ENCODE assay signal across 8 cellular contexts in the genomic region with DNA sequence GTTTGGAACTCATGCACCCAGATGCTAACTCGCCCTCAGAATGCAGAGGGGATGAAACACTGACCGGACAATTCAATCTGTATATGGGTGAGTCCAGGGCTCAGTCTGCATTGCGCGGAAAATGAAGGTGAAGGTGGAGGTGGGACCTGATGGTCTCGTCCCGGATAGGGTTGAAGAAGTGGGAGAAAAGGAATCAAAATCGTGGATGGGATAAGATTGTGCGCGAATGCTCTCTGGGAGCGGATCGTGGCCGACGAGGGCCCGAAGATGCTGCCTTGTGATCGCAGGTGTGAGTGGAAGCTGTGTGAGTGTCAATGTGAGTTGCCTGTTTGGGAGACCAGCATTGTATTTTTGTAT. TPM values are rescaled to one million over a fixed set of nuclear protein-coding genes. Genes with fewer than 3 reads are reported as not detected.
DNase-seq lines count a peak whose midpoint lies in the region; ATAC-seq, FAIRE-seq and TF ChIP-seq lines count a peak whose summit lies in the region.

No MANE protein-coding gene starts in this region.

- peaks cover 5 to 16% of the 10 kb centered on the region in 2 donors for H3K9me3 Mint-ChIP-seq in activated T-cell treated with anti-CD3 and anti-CD28 coated beads, Interleukin-2, amount 50 U/mL, for 72 hours
- peaks cover 6% of the 10 kb centered on the region for H3K9me3 Mint-ChIP-seq in type B pancreatic cell

- in situ Hi-C loops in GM23248 (cut with MboI), result no loop called here

- no peaks in the 10 kb centered on the region for H3K9me2 ChIP-seq in GM23248 (ENCODE audit: insufficient read depth)

- POLR2A ChIA-PET in A549 (lab: Yijun Ruan, JAX), result interaction anchor here (0.5 to 1.3 kb wide), 6 partner anchors 77 to 1154 kb away, joined by 3 to 6 read pairs (median 3); partner anchors contain the start of genes ZNF260, ZNF345, ZNF566 and ZNF570
- POLR2A ChIA-PET in GM10248 (lab: Yijun Ruan, JAX), result interaction anchor here (0.7 to 1.0 kb wide), 2 partner anchors 77 to 244 kb away, joined by 3 read pairs; partner anchors contain the start of gene ZNF260

- H3F3A ChIP-seq in GM23248 (ENCODE audit: insufficient read depth), result peaks cover 16% of the 10 kb centered on the region; the same call in 1 of the 2 replicates

- 73% methylated on average over 15 of the region's 15 CpGs for WGBS in A549 (ENCODE audit: missing lambda C conversion rate)
- WGBS in GM23248 (ENCODE audit: low coverage in 1 of 2, low lambda C conversion rate in 2 of 2, missing lambda C conversion rate in 2 of 2), 2 experiments, result 9 to 14% methylated on average over 14 to 15 of the region's 15 CpGs

- no peaks in the 10 kb centered on the region for H3K27me3 Mint-ChIP-seq in activated T-cell treated with anti-CD3 and anti-CD28 coated beads, Interleukin-2, amount 50 U/mL, for 72 hours (ENCODE audit: low read depth)
- H3K27me3 Mint-ChIP-seq in type B pancreatic cell, result no peaks in the 10 kb centered on the region

- intact Hi-C loops in left lung (cut with DNase I), result no loop called here

- DNase-seq in A549 (ENCODE audit: low read depth in 1 of 2, low spot score in 1 of 2) (no peak), GM23248 (no peak), left lung (no peak), type B pancreatic cell (ENCODE audit: extremely low spot score, unreplicated experiment) (no peak), GM10248 (ENCODE audit: extremely low spot score) (no peak), SHP77 (lab: John Stamatoyannopoulos, UW) (no peak), cortex of kidney (lab: John Stamatoyannopoulos, UW) (no peak)
- peak in 1 of 2 donors; percentile 6 for DNase-seq in activated T-cell treated with anti-CD3 and anti-CD28 coated beads, Interleukin-2, amount 50 U/mL, for 72 hours

- TF ChIP-seq CTCF in A549 (IDR thresholded peaks at IDR 0.05) (no peak), left lung (IDR thresholded peaks at IDR 0.05) (no peak), type B pancreatic cell (conservative IDR thresholded peaks at IDR 0.05) (no peak), GM10248 (IDR thresholded peaks at IDR 0.05; ENCODE audit: control extremely low read depth, extremely low read depth, low read depth, missing control alignments) (no peak)

- H3K27ac ChIP-seq in A549 (no peak overlapping the region; a peak in 1 of 6 replicates), GM23248 (no peak overlapping the region), left lung (peak overlapping the region in 1 of 2 donors; percentile 75)

- H3K9ac ChIP-seq in GM23248, result peak overlapping the region; percentile 86

- FAIRE-seq in A549 (lab: Jason Lieb, UNC), result no peak

- peak overlapping the region; percentile 98 for H2AFZ ChIP-seq in GM23248

- no peaks in the 10 kb centered on the region for H4K20me1 ChIP-seq in GM23248 (ENCODE audit: insufficient read depth)

- H3K36me3 ChIP-seq in GM23248 (ENCODE audit: low read depth) (no peaks in the 10 kb centered on the region), left lung (no peaks in the 10 kb centered on the region)

- H3K4me1 ChIP-seq in A549 (no peaks in the 10 kb centered on the region), GM23248 (ENCODE audit: insufficient read depth) (no peaks in the 10 kb centered on the region), left lung (peaks cover 4 to 14% of the 10 kb centered on the region in 2 donors)

- peaks cover 30 to 59% of the 10 kb centered on the region in 2 donors for H3K36me3 Mint-ChIP-seq in activated T-cell treated with anti-CD3 and anti-CD28 coated beads, Interleukin-2, amount 50 U/mL, for 72 hours (ENCODE audit: insufficient read depth in 2 of 2)
- H3K36me3 Mint-ChIP-seq in type B pancreatic cell, result peaks cover 22% of the 10 kb centered on the region

- TF ChIP-seq POLR2A in A549 (IDR thresholded peaks at IDR 0.05; ENCODE audit: low read length), result no peak

- H3K9me3 ChIP-seq in A549 (peaks cover 99% of the 10 kb centered on the region), GM23248 (ENCODE audit: low read depth) (no peaks in the 10 kb centered on the region), left lung (peaks cover 0 to 73% of the 10 kb centered on the region in 2 donors)

- H3K27me3 ChIP-seq in GM23248 (replicated peaks; ENCODE audit: insufficient read depth) (no peaks in the 10 kb centered on the region), left lung (peaks cover 0 to 6% of the 10 kb centered on the region in 2 donors)

- peak overlapping the region; percentile 89 to 92 for H3K4me3 Mint-ChIP-seq in activated T-cell treated with anti-CD3 and anti-CD28 coated beads, Interleukin-2, amount 50 U/mL, for 72 hours
- peak overlapping the region; percentile 97 for H3K4me3 Mint-ChIP-seq in type B pancreatic cell

- H3K27ac Mint-ChIP-seq in activated T-cell treated with anti-CD3 and anti-CD28 coated beads, Interleukin-2, amount 50 U/mL, for 72 hours, result peak overlapping the region; percentile 88
- peak overlapping the region; percentile 94 for H3K27ac Mint-ChIP-seq in type B pancreatic cell

- H3K4me3 ChIP-seq in A549 (peak overlapping the region; percentile 73), GM23248 (peak overlapping the region; percentile 100), left lung (peak overlapping the region; percentile 58 to 84)

- peaks cover 25% of the 10 kb centered on the region for H3K4me1 Mint-ChIP-seq in activated T-cell treated with anti-CD3 and anti-CD28 coated beads, Interleukin-2, amount 50 U/mL, for 72 hours (ENCODE audit: low read depth)
- peaks cover 17% of the 10 kb centered on the region for H3K4me1 Mint-ChIP-seq in type B pancreatic cell (ENCODE audit: unreplicated experiment)

- ATAC-seq in A549 (peak in 1 of 2 experiments; percentile 32; a peak in 4 of 6 replicates), left lung (no peak)
- ATAC-seq in activated T-cell treated with anti-CD3 and anti-CD28 coated beads, Interleukin-2, amount 50 U/mL, for 72 hours (replicated peaks in 1 of 2), result peak in 1 of 2 donors; percentile 28

- CTCF ChIA-PET in A549 (lab: Yijun Ruan, JAX) (no interaction called here), GM10248 (lab: Yijun Ruan, JAX) (interaction anchor here (1.1 kb wide), 1 partner anchor 67 kb away, joined by 3 read pairs; no protein-coding TSS in a partner anchor)

- no peak for TF ChIP-seq RAD21 in A549 (conservative IDR thresholded peaks at IDR 0.05 in 1 of 2, IDR thresholded peaks at IDR 0.05 in 1 of 2)

- TF ChIP-seq EP300 in A549 (IDR thresholded peaks at IDR 0.05), result no peak

- peak overlapping the region; percentile 69 for H3K4me2 ChIP-seq in A549
- peak overlapping the region; percentile 94 for H3K4me2 ChIP-seq in GM23248 (ENCODE audit: unreplicated experiment)

- peaks cover 27% of the 10 kb centered on the region for H3K79me2 ChIP-seq in GM23248 (ENCODE audit: insufficient read depth)

TF ChIP-seq in A549, 52 proteins besides CTCF, POLR2A, EP300 and RAD21:
- TF ChIP-seq FOSL2 (IDR thresholded peaks at IDR 0.05) (no peak), FOSL2 (CRISPR knock-in tag; IDR thresholded peaks at IDR 0.05) (no peak), ZSCAN20 (CRISPR knock-in tag; IDR thresholded peaks at IDR 0.05) (no peak), HOXA7 (CRISPR knock-in tag; IDR thresholded peaks at IDR 0.05) (no peak), CEBPB (IDR thresholded peaks at IDR 0.05) (no peak), RFX5 (IDR thresholded peaks at IDR 0.05) (no peak), NFE2L2 (conservative IDR thresholded peaks at IDR 0.05; ENCODE audit: low read length) (no peak), FOSB (CRISPR knock-in tag; IDR thresholded peaks at IDR 0.05) (no peak), HEYL (CRISPR knock-in tag; IDR thresholded peaks at IDR 0.05) (no peak), RCOR1 (IDR thresholded peaks at IDR 0.05; ENCODE audit: low read depth, low read length) (no peak), RARB (CRISPR knock-in tag; IDR thresholded peaks at IDR 0.05) (no peak), NR3C1 (IDR thresholded peaks at IDR 0.05) (no peak), MAX (IDR thresholded peaks at IDR 0.05) (no peak), JUN (IDR thresholded peaks at IDR 0.05) (no peak), KDM1A (IDR thresholded peaks at IDR 0.05; ENCODE audit: low read depth) (no peak), CHD4 (IDR thresholded peaks at IDR 0.05; ENCODE audit: borderline replicate concordance) (no peak), SREBF2 (IDR thresholded peaks at IDR 0.05) (no peak), TFCP2L1 (CRISPR knock-in tag; IDR thresholded peaks at IDR 0.05) (no peak), CBX2 (IDR thresholded peaks at IDR 0.05; ENCODE audit: borderline replicate concordance, low read depth) (no peak)

RNA-seq across cellular contexts. Expression of gene ZNF850, which starts 0.6 kb away (rescaled TPM):
- polyA plus RNA-seq in A549 (2011; rRNA removed), result 1.8 and 3.1 TPM in 2 replicates
- 0.49 and 0.59 TPM in 2 replicates for polyA plus RNA-seq in A549 (2012; cell fraction: cytosol; rRNA removed)
- polyA plus RNA-seq in A549 (2012; cell fraction: nucleus; rRNA removed), result 0.71 and 0.90 TPM in 2 replicates
- 1.3 to 1.9 TPM (median 1.5 TPM) in 3 replicates for polyA plus RNA-seq in A549 (2017; fragmentation: RNase III; extraction: RNeasy Plus Mini Kit Qiagen cat#74134 plus additional on column Dnase treatment)
- 3.3 and 8.5 TPM in 2 replicates for polyA minus RNA-seq in A549 (2011; rRNA and poly(A)+ RNA removed)
- 1.2 and 1.5 TPM in 2 replicates for total RNA-seq in GM23248 (2014; rRNA removed; shearing (Covaris generic))
- polyA plus RNA-seq in GM23248 (2016; fragmentation: Nextera tagmentation; extraction: Ambion mirVana), result 0.29 and 0.75 TPM in 2 replicates
- total RNA-seq in activated T-cell treated with anti-CD3 and anti-CD28 coated beads, Interleukin-2, amount 50 U/mL, for 72 hours, result 10 to 100 TPM; 10.4 to 14.9 TPM
- 1 to 10 TPM; 3.3 to 4.1 TPM for total RNA-seq in left lung
- 10.4 and 11.3 TPM in 2 replicates for total RNA-seq in type B pancreatic cell (ENCODE audit: low replicate concordance)
